Comparison of ENCODE assay signal across 10 cellular contexts in genomic region chr2:27977623-27978312, GRCh38.
A peak's percentile ranks its signal among the peaks of the same experiment; 100 is the strongest.
DNase-seq lines count a peak whose midpoint lies in the region; ATAC-seq and TF ChIP-seq lines count a peak whose summit lies in the region.
"Had no signal": no experiment of that assay in that cellular context is flagged by ENCODE, and none has a peak within 500 bp of the region (broad histone marks: within the 10 kb centered on the region; RNA-seq: fewer than 3 reads in every experiment).

No MANE protein-coding gene starts in this region.

- peak; percentile 20 to 55 for DNase-seq in activated CD4-positive, alpha-beta T cell treated with anti-CD3 and anti-CD28 coated beads, Interleukin-2, amount 50 U/mL, for 48 hours
- DNase-seq in activated CD4-positive, alpha-beta T cell treated with anti-CD3 and anti-CD28 coated beads, Interleukin-2, amount 50 U/mL, for 1 hour, result no peak
- DNase-seq in RPMI7951 (ENCODE audit: low read depth) (peak; percentile 98), epithelial cell of proximal tubule (ENCODE audit: low read depth) (peak; percentile 73), iPS-NIHi11 (ENCODE audit: low spot score) (no peak), NCI-H2081 (lab: John Stamatoyannopoulos, UW) (no peak)
- DNase-seq in stimulated activated CD4-positive, alpha-beta T cell treated with anti-CD3 and anti-CD28 coated beads, Interleukin-4, amount 100 ng/mL, for 1 hour, result peak; percentile 3
- DNase-seq: left colon had no signal

- no peak for TF ChIP-seq CTCF in epithelial cell of proximal tubule (conservative IDR thresholded peaks at IDR 0.05; ENCODE audit: low read depth, low read length)

- H3K4me3 ChIP-seq in epithelial cell of proximal tubule (ENCODE audit: low read depth, low read length), result no peak overlapping the region
- H3K4me3 ChIP-seq: BLaER1 had no signal

- ATAC-seq in HG02885 (IDR thresholded peaks at IDR 0.05; ENCODE audit: poor library complexity, unreplicated experiment), result no peak
- ATAC-seq: left colon had no signal

Comparison
In these comparisons a context has a peak if more than half of its experiments do, and no peak if none do; other contexts are left out.
1. DNase-seq: peak in activated CD4-positive, alpha-beta T cell treated with anti-CD3 and anti-CD28 coated beads, Interleukin-2, amount 50 U/mL, for 48 hours (2 of 2), RPMI7951 (single experiment), epithelial cell of proximal tubule (single experiment) and stimulated activated CD4-positive, alpha-beta T cell treated with anti-CD3 and anti-CD28 coated beads, Interleukin-4, amount 100 ng/mL, for 1 hour (single experiment); none in activated CD4-positive, alpha-beta T cell treated with anti-CD3 and anti-CD28 coated beads, Interleukin-2, amount 50 U/mL, for 1 hour (single experiment), iPS-NIHi11 (single experiment) and NCI-H2081 (0 of 2).